8 cellular contexts compared by ENCODE assay signal in the genomic region with DNA sequence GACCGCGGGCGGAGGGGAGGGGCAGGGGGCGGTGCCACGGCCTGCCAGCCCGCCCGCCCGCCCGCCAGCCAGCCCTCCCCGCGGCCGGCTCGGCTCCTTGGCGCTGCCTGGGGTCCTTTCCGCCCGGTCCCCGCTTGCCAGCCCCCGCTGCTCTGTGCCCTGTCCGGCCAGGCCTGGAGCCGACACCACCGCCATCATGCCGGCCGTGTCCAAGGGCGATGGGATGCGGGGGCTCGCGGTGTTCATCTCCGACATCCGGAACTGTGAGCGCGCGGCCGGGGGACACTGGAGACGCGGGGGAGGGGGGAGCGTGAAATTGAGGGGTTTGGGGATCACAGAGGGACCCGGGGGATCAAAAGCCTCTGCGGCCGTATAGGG. TPM values are rescaled to one million over a fixed set of nuclear protein-coding genes. Genes with fewer than 3 reads are reported as not detected.
DNase-seq lines count a peak whose midpoint lies in the region; ATAC-seq and TF ChIP-seq lines count a peak whose summit lies in the region.

A gene (plus strand): TSS at position 64 of the 378 bp plus-strand sequence. CDS start 133 bp downstream, at position 197.

- H3K9ac ChIP-seq in SK-N-MC (ENCODE audit: insufficient read length), result peak within 1 kb of the TSS; percentile 83

- DNase-seq in SK-N-MC (ENCODE audit: low read depth, low spot score) (no peak), fibroblast of pulmonary artery (ENCODE audit: low read depth) (no peak), osteoblast (ENCODE audit: insufficient read length, low spot score, missing footprints) (peak; percentile 82), DMS53 treated with DMSO at 0.1 percent for 48 hours (lab: John Stamatoyannopoulos, UW; ENCODE audit: unreplicated experiment) (no peak), HPDE6-E6E7 (ENCODE audit: extremely low spot score) (no peak)
- no peak for DNase-seq in activated effector memory CD4-positive, alpha-beta T cell treated with anti-CD3 and anti-CD28 coated beads, Interleukin-2, amount 50 U/mL, for 16 hours

- peak within 1 kb of the TSS; percentile 94 for H3K27ac ChIP-seq in SK-N-MC
- H3K27ac ChIP-seq in osteoblast (ENCODE audit: low read depth, low read length), result peak within 1 kb of the TSS; percentile 96

- H3K36me3 ChIP-seq in SK-N-MC (ENCODE audit: insufficient read depth, low read length) (no peaks in the 10 kb centered on the region), osteoblast (ENCODE audit: insufficient read depth, low read length) (no peaks in the 10 kb centered on the region)

- peak; percentile 8 for ATAC-seq in GM21825 (IDR thresholded peaks at IDR 0.05; ENCODE audit: unreplicated experiment)
- no peak for ATAC-seq in HG03045 (IDR thresholded peaks at IDR 0.05; ENCODE audit: unreplicated experiment)

- peak within 1 kb of the TSS; percentile 82 for H3K4me3 ChIP-seq in SK-N-MC
- H3K4me3 ChIP-seq in fibroblast of pulmonary artery (replicated peaks; ENCODE audit: low read depth, low read length), result peak within 1 kb of the TSS; percentile 94
- H3K4me3 ChIP-seq in osteoblast (ENCODE audit: insufficient read depth, low read length), result peak within 1 kb of the TSS; percentile 95

- TF ChIP-seq CTCF in fibroblast of pulmonary artery (IDR thresholded peaks at IDR 0.05; ENCODE audit: low read length, missing control alignments) (no peak), osteoblast (IDR thresholded peaks at IDR 0.05; ENCODE audit: extremely low read depth, low read depth, low read length) (no peak)

- peaks cover 30% of the 10 kb centered on the region for H4K20me1 ChIP-seq in osteoblast (ENCODE audit: insufficient read depth, low read length)

- H3K79me2 ChIP-seq in osteoblast (ENCODE audit: insufficient read depth, low read length), result peaks cover 51% of the 10 kb centered on the region

- peak within 1 kb of the TSS; percentile 97 for H3K4me2 ChIP-seq in osteoblast (ENCODE audit: insufficient read depth, low read length)

- peak within 1 kb of the TSS; percentile 77 for H2AFZ ChIP-seq in osteoblast (ENCODE audit: low read length)

- no peaks in the 10 kb centered on the region for H3K9me3 ChIP-seq in SK-N-MC (ENCODE audit: low read depth, low read length)
- H3K9me3 ChIP-seq in osteoblast (ENCODE audit: low read depth, low read length), result no peaks in the 10 kb centered on the region

- no peaks in the 10 kb centered on the region for H3K27me3 ChIP-seq in osteoblast (ENCODE audit: insufficient read depth, low read length)

- peaks cover 23% of the 10 kb centered on the region for H3K4me1 ChIP-seq in osteoblast (ENCODE audit: insufficient read depth, low read length)

RNA-seq across cellular contexts. Expression of the gene that starts here (rescaled TPM):
- 93.1 and 98.1 TPM in 2 replicates for total RNA-seq in osteoblast
